Comparison of ENCODE assay signal across 8 cellular contexts in the genomic region with DNA sequence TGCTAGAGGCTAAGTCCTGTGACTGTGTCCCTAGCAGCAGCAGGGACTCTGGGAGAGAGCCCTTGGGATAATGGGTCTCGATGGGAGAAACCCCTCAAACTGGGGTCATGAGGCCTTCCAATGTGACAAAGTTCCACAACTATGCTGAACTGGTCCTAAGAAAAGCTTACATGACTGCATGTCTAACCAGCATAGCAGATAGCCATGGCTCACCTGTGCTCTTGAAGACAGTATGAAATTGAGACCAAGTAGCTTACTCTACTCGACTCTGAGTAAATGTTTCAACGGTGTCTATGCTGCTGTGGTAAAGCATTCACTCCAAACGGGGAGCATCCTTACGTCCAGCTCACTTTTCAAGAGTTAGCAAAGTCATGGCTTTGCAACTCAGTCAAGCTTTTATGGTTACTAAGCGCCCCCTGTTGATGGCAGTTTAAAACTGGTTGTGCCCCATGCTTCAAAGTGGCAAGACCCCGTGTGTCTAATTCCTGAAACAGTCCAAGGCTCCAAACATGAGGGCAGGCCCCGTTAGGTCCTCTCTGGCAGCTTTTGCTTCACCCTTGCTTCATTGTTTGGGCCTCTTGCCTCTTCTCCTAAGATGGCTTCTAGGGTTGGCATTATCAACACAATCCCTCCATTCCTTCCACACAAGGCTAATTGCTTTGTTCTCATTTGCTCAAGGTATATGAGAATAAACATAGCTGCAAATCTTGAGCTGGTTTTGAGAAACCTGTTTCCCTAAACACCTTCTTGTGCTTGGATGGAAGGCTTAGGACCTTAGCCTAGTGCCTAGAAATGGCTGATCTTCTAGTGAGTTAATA. TPM values are rescaled to one million over a fixed set of nuclear protein-coding genes. Genes with fewer than 3 reads are reported as not detected.
DNase-seq lines count a peak whose midpoint lies in the region; ATAC-seq, FAIRE-seq and TF ChIP-seq lines count a peak whose summit lies in the region.

No MANE protein-coding gene starts in this region.

- no peaks in the 10 kb centered on the region for H4K20me1 ChIP-seq in DOHH2 (ENCODE audit: control insufficient read depth, insufficient read depth, low read depth, low read length)

- H3F3A ChIP-seq in DOHH2 (ENCODE audit: control insufficient read depth, insufficient read depth), result no peaks in the 10 kb centered on the region

- no peak for TF ChIP-seq POLR2A in body of pancreas (IDR thresholded peaks at IDR 0.05)

- no peaks in the 10 kb centered on the region for H3K79me2 ChIP-seq in DOHH2 (ENCODE audit: control insufficient read depth, low read length)

- ATAC-seq in GM21717 (IDR thresholded peaks at IDR 0.05; ENCODE audit: unreplicated experiment), result peak; percentile 72
- peak; percentile 86 for ATAC-seq in body of pancreas
- no peak for ATAC-seq in HG03442 (IDR thresholded peaks at IDR 0.05; ENCODE audit: unreplicated experiment)

- H3K36me3 ChIP-seq in DOHH2 (ENCODE audit: control insufficient read depth, low read length), result no peaks in the 10 kb centered on the region
- no peaks in the 10 kb centered on the region for H3K36me3 ChIP-seq in body of pancreas (replicated peaks in 1 of 2; ENCODE audit: insufficient read depth in 1 of 2, low read depth in 2 of 2)
- no peaks in the 10 kb centered on the region for H3K36me3 ChIP-seq in iPS DF 6.9 (ENCODE audit: control insufficient read depth, insufficient read depth, low read length)

- TF ChIP-seq CTCF in DOHH2 (IDR thresholded peaks at IDR 0.05; ENCODE audit: low read depth, low read length, poor library complexity, severe bottlenecking) (peak; percentile 94), body of pancreas (IDR thresholded peaks at IDR 0.05) (peak; percentile 51 to 90 (median 83))

- no peaks in the 10 kb centered on the region for H3K9me3 ChIP-seq in DOHH2 (ENCODE audit: control insufficient read depth, insufficient read depth, low read length)
- no peaks in the 10 kb centered on the region for H3K9me3 ChIP-seq in body of pancreas
- H3K9me3 ChIP-seq in iPS DF 6.9 (ENCODE audit: control insufficient read depth, insufficient read depth, low read length), result no peaks in the 10 kb centered on the region

- no peak overlapping the region for H3K4me2 ChIP-seq in DOHH2 (ENCODE audit: low read length)

- peak; percentile 52 for FAIRE-seq in TTC549 (lab: Jason Lieb, UNC)

- DNase-seq in NAMALWA (ENCODE audit: low spot score), result peak; percentile 89
- DNase-seq in body of pancreas, result peak; percentile 70 to 80 (median 72)
- DNase-seq in iPS DF 6.9 (ENCODE audit: low read depth, low spot score), result peak; percentile 67
- peak; percentile 15 to 69 (median 40) for DNase-seq in stimulated activated CD4-positive, alpha-beta T cell treated with anti-CD3 and anti-CD28 coated beads, Interleukin-12 subunit alpha, Interleukin-12 subunit beta, amount 100 ng/mL, for 48 hours (ENCODE audit: low read depth in 2 of 3, low spot score in 1 of 3)

- H3K4me3 ChIP-seq in DOHH2 (ENCODE audit: low read length) (no peak overlapping the region), body of pancreas (no peak overlapping the region), iPS DF 6.9 (ENCODE audit: low read length) (no peak overlapping the region)

- H3K27me3 ChIP-seq in DOHH2 (ENCODE audit: control insufficient read depth, low read length), result no peaks in the 10 kb centered on the region
- H3K27me3 ChIP-seq in body of pancreas, result no peaks in the 10 kb centered on the region
- H3K27me3 ChIP-seq in iPS DF 6.9 (ENCODE audit: control insufficient read depth, insufficient read depth, low read length), result no peaks in the 10 kb centered on the region

- H3K4me1 ChIP-seq in DOHH2 (ENCODE audit: control insufficient read depth, low read length), result peaks cover 4% of the 10 kb centered on the region
- H3K4me1 ChIP-seq in body of pancreas, result no peaks in the 10 kb centered on the region
- 0 out of 2 replicates have a peak, but pooled peaks cover 1% of the 10 kb centered on the region for H3K4me1 ChIP-seq in iPS DF 6.9 (ENCODE audit: control insufficient read depth, insufficient read depth, low read length)

- WGBS in body of pancreas, 2 donors, result 6 to 9% methylated on average over 8 of the region's 8 CpGs
- no CpG with 5 or more reads among the region's 8 CpGs for WGBS in iPS DF 6.9 (ENCODE audit: insufficient coverage, insufficient read length)

- H3K27ac ChIP-seq in DOHH2 (ENCODE audit: low read depth, low read length), result no peak overlapping the region
- no peak overlapping the region for H3K27ac ChIP-seq in body of pancreas
- no peak overlapping the region for H3K27ac ChIP-seq in iPS DF 6.9 (ENCODE audit: low read length)

- intact Hi-C loops in body of pancreas (cut with DNase I), result loop anchor here (10.0 kb wide), 1 partner anchor 79 kb away; no protein-coding TSS in a partner anchor

- H3K9me2 ChIP-seq in DOHH2 (replicated peaks; ENCODE audit: control insufficient read depth, low read length), result no peaks in the 10 kb centered on the region

RNA-seq across cellular contexts. Expression of gene CCNG2, which starts 46.6 kb away (rescaled TPM):
- 10 to 100 TPM; 13.5 to 13.7 TPM for total RNA-seq in body of pancreas
